In the genomic region with DNA sequence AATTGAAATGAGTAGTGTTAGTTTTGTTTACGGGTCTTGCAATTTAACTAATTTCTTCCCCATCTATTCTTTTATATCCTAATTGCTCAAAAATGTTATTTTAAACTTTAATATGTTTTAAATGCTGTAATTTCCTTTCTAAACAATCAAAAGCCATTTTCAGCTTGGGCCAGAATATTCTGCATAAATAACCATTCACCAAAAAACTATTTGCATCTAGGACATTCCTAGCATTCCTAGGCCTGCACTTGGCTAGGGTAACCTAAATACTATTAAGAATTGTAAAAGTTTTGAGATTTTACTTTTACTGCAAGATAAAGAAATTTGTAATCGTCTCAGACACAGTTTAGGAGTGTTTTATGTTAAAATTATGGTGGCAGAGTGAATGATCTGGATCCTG, we compare ENCODE assay signal across 11 cellular contexts. TPM values are rescaled to one million over a fixed set of nuclear protein-coding genes. Genes with fewer than 3 reads are reported as not detected.
A peak's percentile ranks its signal among the peaks of the same experiment; 100 is the strongest.
DNase-seq lines count a peak whose midpoint lies in the region; TF ChIP-seq lines count a peak whose summit lies in the region.
"Had no signal": no experiment of that assay in that cellular context is flagged by ENCODE, and none has a peak within 500 bp of the region (broad histone marks: within the 10 kb centered on the region; RNA-seq: fewer than 3 reads in every experiment).

No MANE protein-coding gene starts in this region.

- intact Hi-C loops in uterus (cut with DNase I; ENCODE audit: low total_unique reads), result no loop called here

- no peak for DNase-seq in coronary artery (ENCODE audit: low spot score)
- DNase-seq in kidney glomerular epithelial cell (lab: John Stamatoyannopoulos, UW), result peak; percentile 28
- no peak for DNase-seq in uterus
- no peak for DNase-seq in activated CD4-positive, alpha-beta T cell treated with anti-CD3 and anti-CD28 coated beads for 48 hours
- no peak for DNase-seq in nucleus accumbens (lab: John Stamatoyannopoulos, UW)
- DNase-seq in DMS53 (lab: John Stamatoyannopoulos, UW), result no peak
- DNase-seq: activated T-cell treated with anti-CD3 and anti-CD28 coated beads, Interleukin-2, amount 50 U/mL, for 48 hours; DND-41; KG1; NCI-H2107 had no signal

- TF ChIP-seq POLR2A in uterus (IDR thresholded peaks at IDR 0.05), result no peak

- TF ChIP-seq EP300 in Ishikawa (IDR thresholded peaks at IDR 0.05; ENCODE audit: borderline replicate concordance), result no peak

- no peaks in the 10 kb centered on the region for H3K36me3 ChIP-seq in uterus

- H3K4me3 ChIP-seq in coronary artery (no peak overlapping the region), uterus (no peak overlapping the region)

- H3K9me3 ChIP-seq in uterus, result no peaks in the 10 kb centered on the region

- TF ChIP-seq CTCF in coronary artery (IDR thresholded peaks at IDR 0.05) (no peak), uterus (IDR thresholded peaks at IDR 0.05) (no peak)

- H3K27ac ChIP-seq in coronary artery (peak overlapping the region; percentile 23 to 86), uterus (peak overlapping the region; percentile 61 to 69)

- no peaks in the 10 kb centered on the region for H3K27me3 ChIP-seq in uterus

- TF ChIP-seq RAD21 in Ishikawa (IDR thresholded peaks at IDR 0.05; ENCODE audit: low read depth), result no peak

- H3K4me1 ChIP-seq in uterus, result no peaks in the 10 kb centered on the region

TF ChIP-seq in Ishikawa, 13 proteins besides CTCF, POLR2A, EP300 and RAD21:
- TF ChIP-seq FOXM1 (IDR thresholded peaks at IDR 0.05; ENCODE audit: borderline replicate concordance, low read depth), result no peak
- TF ChIP-seq, protein P1, sequence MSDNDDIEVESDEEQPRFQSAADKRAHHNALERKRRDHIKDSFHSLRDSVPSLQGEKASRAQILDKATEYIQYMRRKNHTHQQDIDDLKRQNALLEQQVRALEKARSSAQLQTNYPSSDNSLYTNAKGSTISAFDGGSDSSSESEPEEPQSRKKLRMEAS (IDR thresholded peaks at IDR 0.05), result no peak
- no peak for TF ChIP-seq ZBTB7A (IDR thresholded peaks at IDR 0.05; ENCODE audit: low read depth)
- TF ChIP-seq, protein P2, sequence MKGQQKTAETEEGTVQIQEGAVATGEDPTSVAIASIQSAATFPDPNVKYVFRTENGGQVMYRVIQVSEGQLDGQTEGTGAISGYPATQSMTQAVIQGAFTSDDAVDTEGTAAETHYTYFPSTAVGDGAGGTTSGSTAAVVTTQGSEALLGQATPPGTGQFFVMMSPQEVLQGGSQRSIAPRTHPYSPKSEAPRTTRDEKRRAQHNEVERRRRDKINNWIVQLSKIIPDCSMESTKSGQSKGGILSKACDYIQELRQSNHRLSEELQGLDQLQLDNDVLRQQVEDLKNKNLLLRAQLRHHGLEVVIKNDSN (IDR thresholded peaks at IDR 0.05), result no peak
- TF ChIP-seq CREB1 (IDR thresholded peaks at IDR 0.05; ENCODE audit: low read depth), result no peak
- TF ChIP-seq, protein P3, sequence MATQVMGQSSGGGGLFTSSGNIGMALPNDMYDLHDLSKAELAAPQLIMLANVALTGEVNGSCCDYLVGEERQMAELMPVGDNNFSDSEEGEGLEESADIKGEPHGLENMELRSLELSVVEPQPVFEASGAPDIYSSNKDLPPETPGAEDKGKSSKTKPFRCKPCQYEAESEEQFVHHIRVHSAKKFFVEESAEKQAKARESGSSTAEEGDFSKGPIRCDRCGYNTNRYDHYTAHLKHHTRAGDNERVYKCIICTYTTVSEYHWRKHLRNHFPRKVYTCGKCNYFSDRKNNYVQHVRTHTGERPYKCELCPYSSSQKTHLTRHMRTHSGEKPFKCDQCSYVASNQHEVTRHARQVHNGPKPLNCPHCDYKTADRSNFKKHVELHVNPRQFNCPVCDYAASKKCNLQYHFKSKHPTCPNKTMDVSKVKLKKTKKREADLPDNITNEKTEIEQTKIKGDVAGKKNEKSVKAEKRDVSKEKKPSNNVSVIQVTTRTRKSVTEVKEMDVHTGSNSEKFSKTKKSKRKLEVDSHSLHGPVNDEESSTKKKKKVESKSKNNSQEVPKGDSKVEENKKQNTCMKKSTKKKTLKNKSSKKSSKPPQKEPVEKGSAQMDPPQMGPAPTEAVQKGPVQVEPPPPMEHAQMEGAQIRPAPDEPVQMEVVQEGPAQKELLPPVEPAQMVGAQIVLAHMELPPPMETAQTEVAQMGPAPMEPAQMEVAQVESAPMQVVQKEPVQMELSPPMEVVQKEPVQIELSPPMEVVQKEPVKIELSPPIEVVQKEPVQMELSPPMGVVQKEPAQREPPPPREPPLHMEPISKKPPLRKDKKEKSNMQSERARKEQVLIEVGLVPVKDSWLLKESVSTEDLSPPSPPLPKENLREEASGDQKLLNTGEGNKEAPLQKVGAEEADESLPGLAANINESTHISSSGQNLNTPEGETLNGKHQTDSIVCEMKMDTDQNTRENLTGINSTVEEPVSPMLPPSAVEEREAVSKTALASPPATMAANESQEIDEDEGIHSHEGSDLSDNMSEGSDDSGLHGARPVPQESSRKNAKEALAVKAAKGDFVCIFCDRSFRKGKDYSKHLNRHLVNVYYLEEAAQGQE (IDR thresholded peaks at IDR 0.05; ENCODE audit: low read depth), result no peak
- TF ChIP-seq TEAD4 (IDR thresholded peaks at IDR 0.05), result peak; percentile 95

RNA-seq across cellular contexts. Expression of a gene that starts 7.8 kb away (rescaled TPM):
- total RNA-seq in uterus, result 10 to 100 TPM; 14.6 to 37.6 (median 21.6) TPM
